Comparison of ENCODE assay signal across 1 cellular context in genomic region chr9:69674112-69674511, GRCh38.
TF ChIP-seq lines count a peak whose summit lies in the region.

No MANE protein-coding gene starts in this region.

TF ChIP-seq in HepG2, 621 proteins besides CTCF, POLR2A, EP300 and RAD21:
- TF ChIP-seq STAG1 (CRISPR knock-in tag; IDR thresholded peaks at IDR 0.05) (peak; percentile 14; the same call in 1 of the 2 replicates), CREB3 (CRISPR knock-in tag; IDR thresholded peaks at IDR 0.05) (no peak)
